Comparison of ENCODE assay signal across 8 cellular contexts in genomic region chr20:50794846-50795634, GRCh38. TPM values are rescaled to one million over a fixed set of nuclear protein-coding genes. Genes with fewer than 3 reads are reported as not detected.
A peak's percentile ranks its signal among the peaks of the same experiment; 100 is the strongest.
DNase-seq lines count a peak whose midpoint lies in the region; ATAC-seq and TF ChIP-seq lines count a peak whose summit lies in the region.

A gene with protein sequence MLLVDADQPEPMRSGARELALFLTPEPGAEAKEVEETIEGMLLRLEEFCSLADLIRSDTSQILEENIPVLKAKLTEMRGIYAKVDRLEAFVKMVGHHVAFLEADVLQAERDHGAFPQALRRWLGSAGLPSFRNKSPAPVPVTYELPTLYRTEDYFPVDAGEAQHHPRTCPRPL (plus strand): TSS chr20:50795061. CDS start chr20:50795084, 23 bp downstream.

- no peaks in the 10 kb centered on the region for H4K20me1 ChIP-seq in GM23248 (ENCODE audit: insufficient read depth)

- H3K9ac ChIP-seq in GM23248, result peak within 1 kb of the TSS; percentile 77
- no peak within 1 kb of the TSS for H3K9ac ChIP-seq in rectal smooth muscle tissue (ENCODE audit: low read length)

- H3K4me2 ChIP-seq in GM23248 (ENCODE audit: unreplicated experiment), result peak within 1 kb of the TSS; percentile 75

- no peaks in the 10 kb centered on the region for H3K9me2 ChIP-seq in GM23248 (ENCODE audit: insufficient read depth)

- H3K27ac ChIP-seq in GM23248 (peak within 1 kb of the TSS; percentile 33), adrenal gland (peak within 1 kb of the TSS in 3 of 5 donors; percentile 11 to 44 (median 39)), rectal smooth muscle tissue (ENCODE audit: low read depth, low read length) (peak within 1 kb of the TSS; percentile 51), vagina (peak within 1 kb of the TSS; percentile 79)

- H3K9me3 ChIP-seq in GM23248 (ENCODE audit: low read depth), result no peaks in the 10 kb centered on the region
- H3K9me3 ChIP-seq in adrenal gland (replicated peaks in 1 of 3), result no peaks in the 10 kb centered on the region
- no peaks in the 10 kb centered on the region for H3K9me3 ChIP-seq in vagina

- peak; percentile 90 for ATAC-seq in left ventricle myocardium superior

- peaks cover 13% of the 10 kb centered on the region for H3K79me2 ChIP-seq in GM23248 (ENCODE audit: insufficient read depth)

- WGBS in GM23248 (ENCODE audit: low coverage in 1 of 2, low lambda C conversion rate in 2 of 2, missing lambda C conversion rate in 2 of 2), 2 experiments, result 1% methylated on average over 58 to 86 of the region's 92 CpGs
- 0 to 4% (median 1%) methylated on average over 14 to 92 of the region's 92 CpGs for WGBS in adrenal gland, 4 donors

- H3K4me3 ChIP-seq in GM23248 (peak within 1 kb of the TSS; percentile 83), adrenal gland (peak within 1 kb of the TSS; percentile 48 to 92 (median 63)), rectal smooth muscle tissue (ENCODE audit: low read length) (peak within 1 kb of the TSS; percentile 80), vagina (peak within 1 kb of the TSS; percentile 72 to 90)

- H3K36me3 ChIP-seq in GM23248 (ENCODE audit: low read depth), result no peaks in the 10 kb centered on the region
- H3K36me3 ChIP-seq in adrenal gland (replicated peaks in 1 of 2), result no peaks in the 10 kb centered on the region
- no peaks in the 10 kb centered on the region for H3K36me3 ChIP-seq in rectal smooth muscle tissue (ENCODE audit: control insufficient read depth, insufficient read depth, low read length)
- no peaks in the 10 kb centered on the region for H3K36me3 ChIP-seq in vagina

- H3F3A ChIP-seq in GM23248 (ENCODE audit: insufficient read depth), result no peaks in the 10 kb centered on the region

- in situ Hi-C loops in GM23248 (cut with MboI), result loop anchor here (10.0 kb wide), 1 partner anchor 140 kb away; the partner anchor contains the start of gene ADNP

- TF ChIP-seq CTCF in adrenal gland (IDR thresholded peaks at IDR 0.05), result peak in 4 of 6 experiments; percentile 12 to 98 (median 93)
- peak in 2 of 3 experiments; percentile 48 to 70 for TF ChIP-seq CTCF in vagina (IDR thresholded peaks at IDR 0.05)

- peak within 1 kb of the TSS; percentile 88 for H2AFZ ChIP-seq in GM23248

- no peaks in the 10 kb centered on the region for H3K27me3 ChIP-seq in GM23248 (replicated peaks; ENCODE audit: insufficient read depth)
- H3K27me3 ChIP-seq in adrenal gland, result no peaks in the 10 kb centered on the region
- no peaks in the 10 kb centered on the region for H3K27me3 ChIP-seq in rectal smooth muscle tissue (ENCODE audit: control insufficient read depth, insufficient read depth, low read length)
- H3K27me3 ChIP-seq in vagina, result no peaks in the 10 kb centered on the region

- intact Hi-C loops in adrenal gland (cut with DNase I), result loop anchor here (5.0 to 10.0 kb wide), 3 partner anchors 132 to 512 kb away; no protein-coding TSS in a partner anchor
- intact Hi-C loops in left ventricle myocardium superior (cut with micrococcal nuclease), result no loop called here
- intact Hi-C loops in vagina (cut with DNase I), result loop anchor here (5.0 kb wide), 1 partner anchor 137 kb away; the partner anchor contains the start of gene ADNP

- H3K4me1 ChIP-seq in GM23248 (ENCODE audit: insufficient read depth), result peaks cover 13% of the 10 kb centered on the region
- peaks cover 3 to 20% of the 10 kb centered on the region in 2 donors for H3K4me1 ChIP-seq in adrenal gland (replicated peaks in 1 of 2)
- H3K4me1 ChIP-seq in rectal smooth muscle tissue (ENCODE audit: control insufficient read depth, insufficient read depth, low read length), result peaks cover 12% of the 10 kb centered on the region
- peaks cover 34% of the 10 kb centered on the region for H3K4me1 ChIP-seq in vagina

- TF ChIP-seq POLR2A in adrenal gland (IDR thresholded peaks at IDR 0.05) (no peak), vagina (IDR thresholded peaks at IDR 0.05) (no peak)

- DNase-seq in GM03348 (ENCODE audit: low spot score) (peak; percentile 97), GM23248 (peak; percentile 94), LHCN-M2 (ENCODE audit: low read depth) (peak; percentile 73), T follicular helper cell (ENCODE audit: low read depth) (peak; percentile 70), adrenal gland (peak; percentile 42 to 77 (median 69)), left ventricle myocardium superior (peak; percentile 86), vagina (ENCODE audit: extremely low spot score in 2 of 2) (no peak)

RNA-seq across cellular contexts. Expression of the gene that starts here (rescaled TPM):
- total RNA-seq in GM23248 (2014; rRNA removed; shearing (Covaris generic)), result 12.6 and 17.7 TPM in 2 replicates
- polyA plus RNA-seq in GM23248 (2016; fragmentation: Nextera tagmentation; extraction: Ambion mirVana), result 16.8 and 18.4 TPM in 2 replicates
- total RNA-seq in LHCN-M2 (2014; rRNA removed), result 9.7 and 14.5 TPM in 2 replicates
- 12.1 TPM for polyA plus RNA-seq in LHCN-M2 (2012)
- 1 to 10 TPM in 6 of 8 donors, under 1 TPM in 2; 0.66 to 5.1 (median 2.0) TPM for total RNA-seq in adrenal gland
- polyA plus RNA-seq in adrenal gland, result 1 to 10 TPM; 1.0 to 1.3 (median 1.2) TPM
- total RNA-seq in left ventricle myocardium superior, result 3.2 TPM
- total RNA-seq in vagina, result 1.7 TPM

Comparison
In these comparisons a context has a peak if more than half of its experiments do, and no peak if none do; other contexts are left out.
1. DNase-seq: peak in GM03348 (single experiment), GM23248 (single experiment), LHCN-M2 (single experiment), T follicular helper cell (single experiment), adrenal gland (7 of 7) and left ventricle myocardium superior (single experiment); none in vagina (0 of 2).
2. Peak in every context shown above with its lines, with median percentiles within 50 percentile points of each other: H3K27ac ChIP-seq and H3K4me3 ChIP-seq.